In genomic region chr6:137829641-137830083, GRCh38 we compare ENCODE assay signal across 12 cellular contexts. TPM values are rescaled to one million over a fixed set of nuclear protein-coding genes. Genes with fewer than 3 reads are reported as not detected.
DNase-seq lines count a peak whose midpoint lies in the region; FAIRE-seq and TF ChIP-seq lines count a peak whose summit lies in the region.
"Had no signal": no experiment of that assay in that cellular context is flagged by ENCODE, and none has a peak within 500 bp of the region (broad histone marks: within the 10 kb centered on the region; RNA-seq: fewer than 3 reads in every experiment).

No MANE protein-coding gene starts in this region.

- no peaks in the 10 kb centered on the region for H4K20me1 ChIP-seq in hepatocyte (ENCODE audit: insufficient read depth, poor library complexity, severe bottlenecking)

- H3K4me1 Mint-ChIP-seq in activated naive CD8-positive, alpha-beta T cell (ENCODE audit: low read depth): peaks cover 67% of the 10 kb centered on the region

- peak; percentile 87 for FAIRE-seq in GM12892 (lab: Jason Lieb, UNC)
- FAIRE-seq: pancreas had no signal

- TF ChIP-seq CTCF in hepatocyte (IDR thresholded peaks at IDR 0.05; ENCODE audit: poor library complexity): no peak

- H3K4me2 ChIP-seq in hepatocyte: no peak overlapping the region

- H3K27ac ChIP-seq in hepatocyte: peak overlapping the region; percentile 56
- H3K27ac ChIP-seq: pancreas had no signal

- no peak for TF ChIP-seq POLR2A in GM12892 (IDR thresholded peaks at IDR 0.05; ENCODE audit: low read depth, low read length)

- 59% methylated on average over 4 of the region's 4 CpGs for WGBS in hepatocyte (ENCODE audit: low lambda C conversion rate, missing lambda C conversion rate)

- H3K9me3 ChIP-seq in hepatocyte (ENCODE audit: low read depth): no peaks in the 10 kb centered on the region
- H3K9me3 ChIP-seq: pancreas had no signal

- no peaks in the 10 kb centered on the region for H3K36me3 ChIP-seq in hepatocyte (replicated peaks; ENCODE audit: insufficient read depth, low read depth)
- H3K36me3 ChIP-seq: pancreas had no signal

- H3K9me3 Mint-ChIP-seq in activated naive CD8-positive, alpha-beta T cell (ENCODE audit: low read depth): peaks cover 4% of the 10 kb centered on the region
- H3K9me3 Mint-ChIP-seq: effector memory CD8-positive, alpha-beta T cell had no signal

- no peak overlapping the region for H2AFZ ChIP-seq in hepatocyte

- H3K27ac Mint-ChIP-seq in activated naive CD8-positive, alpha-beta T cell: peak overlapping the region; percentile 97
- H3K27ac Mint-ChIP-seq: B cell had no signal

- no peaks in the 10 kb centered on the region for H3K36me3 Mint-ChIP-seq in activated naive CD8-positive, alpha-beta T cell

- H3K27me3 Mint-ChIP-seq in activated naive CD8-positive, alpha-beta T cell: no peaks in the 10 kb centered on the region
- H3K27me3 Mint-ChIP-seq: B cell; effector memory CD8-positive, alpha-beta T cell had no signal

- no peak overlapping the region for H3K4me3 ChIP-seq in hepatocyte
- H3K4me3 ChIP-seq: pancreas had no signal

- no peaks in the 10 kb centered on the region for H3K4me1 ChIP-seq in hepatocyte (ENCODE audit: insufficient read depth)
- H3K4me1 ChIP-seq: pancreas had no signal

- no peaks in the 10 kb centered on the region for H3K9me2 ChIP-seq in hepatocyte (replicated peaks; ENCODE audit: insufficient read depth)

- no peaks in the 10 kb centered on the region for H3K27me3 ChIP-seq in hepatocyte
- H3K27me3 ChIP-seq: pancreas had no signal

- H3K79me2 ChIP-seq in hepatocyte: no peaks in the 10 kb centered on the region

- peak overlapping the region; percentile 38 for H3K4me3 Mint-ChIP-seq in activated naive CD8-positive, alpha-beta T cell
- H3K4me3 Mint-ChIP-seq: B cell; effector memory CD8-positive, alpha-beta T cell had no signal

- DNase-seq in A172 (ENCODE audit: low spot score) (peak; percentile 73), GM12892 (ENCODE audit: insufficient read length) (no peak), hepatocyte (ENCODE audit: low spot score) (peak; percentile 25), HUDEP-2 (lab: John Stamatoyannopoulos, UW; ENCODE audit: unreplicated experiment in 76 of 76) (no peak), NCI-H524 (lab: John Stamatoyannopoulos, UW) (no peak), 8988T (no peak)
- no peak for DNase-seq in stimulated activated naive CD4-positive, alpha-beta T cell treated with Interleukin-2 at 50 U/mL for 16 hours (lab: John Stamatoyannopoulos, UW)
- DNase-seq: effector memory CD8-positive, alpha-beta T cell; pancreas; stimulated activated CD4-positive, alpha-beta T cell treated with anti-CD3 and anti-CD28 coated beads, Interleukin-1b, Interleukin-23, amount 100 ng/mL, for 48 hours had no signal

RNA-seq across cellular contexts. Expression of gene TNFAIP3, which starts 37.4 kb away (rescaled TPM):
- total RNA-seq in A172 (2014; rRNA removed; shearing (Covaris generic)): 1.2 and 1.6 TPM in 2 replicates
- 172 TPM for polyA plus RNA-seq in GM12892 (2012; ENCODE audit: missing spikeins)
- total RNA-seq in hepatocyte: 61.9 and 73.4 TPM in 2 replicates
- 141 and 164 TPM in 2 replicates for polyA plus RNA-seq in hepatocyte

Comparison
In these comparisons a context has a peak if more than half of its experiments do, and no peak if none do; other contexts are left out.
1. DNase-seq: peak in A172 (single experiment) and hepatocyte (single experiment); none in GM12892 (single experiment), HUDEP-2 (0 of 76), NCI-H524 (0 of 2), 8988T (single experiment) and stimulated activated naive CD4-positive, alpha-beta T cell treated with Interleukin-2 at 50 U/mL for 16 hours (single experiment).
2. RNA of gene TNFAIP3, which starts 37.4 kb away (total RNA-seq): 61.9 to 73.4 TPM in hepatocyte; 1.2 to 1.6 TPM in A172; every median in the first group is over 10 times any median in the second.